ENCODE assay signal across 8 cellular contexts in genomic region chr6:154343473-154344308, GRCh38. TPM values are rescaled to one million over a fixed set of nuclear protein-coding genes. Genes with fewer than 3 reads are reported as not detected.
DNase-seq lines count a peak whose midpoint lies in the region; ATAC-seq, FAIRE-seq and TF ChIP-seq lines count a peak whose summit lies in the region.

No MANE protein-coding gene starts in this region.

- no peak for DNase-seq in AG04450 (ENCODE audit: low read depth, low spot score)
- DNase-seq in HT1080 (ENCODE audit: low read depth): peak; percentile 44
- DNase-seq in iPS-NIHi7 (ENCODE audit: extremely low spot score): peak; percentile 48
- no peak for DNase-seq in H54 (ENCODE audit: insufficient read length, low spot score)
- DNase-seq in gastrocnemius medialis: no peak
- no peak for DNase-seq in GM10266 (ENCODE audit: extremely low spot score)

- TF ChIP-seq CTCF in AG04450 (IDR thresholded peaks at IDR 0.05; ENCODE audit: low read depth, low read length) (peak; percentile 39), VCaP (conservative IDR thresholded peaks at IDR 0.05) (peak; percentile 71), gastrocnemius medialis (IDR thresholded peaks at IDR 0.05 in 4 of 5, conservative IDR thresholded peaks at IDR 0.05 in 1 of 5) (no peak), GM10266 (IDR thresholded peaks at IDR 0.05; ENCODE audit: control insufficient read depth, insufficient read depth, low read depth, missing control alignments) (no peak)

- H3K9me3 ChIP-seq in AG04450 (ENCODE audit: control insufficient read depth, insufficient read depth, low read length) (no peaks in the 10 kb centered on the region), gastrocnemius medialis (no peaks in the 10 kb centered on the region)

- FAIRE-seq in H54 (lab: Jason Lieb, UNC): no peak

- H3K4me3 ChIP-seq in AG04450 (ENCODE audit: low read depth, low read length): no peak overlapping the region
- no peak overlapping the region for H3K4me3 ChIP-seq in gastrocnemius medialis

- H3K4me1 ChIP-seq in gastrocnemius medialis: no peaks in the 10 kb centered on the region

- H3K27ac ChIP-seq in AG04450 (ENCODE audit: low read depth, low read length): no peak overlapping the region
- peak overlapping the region; percentile 77 for H3K27ac ChIP-seq in VCaP
- no peak overlapping the region for H3K27ac ChIP-seq in gastrocnemius medialis

- ATAC-seq in gastrocnemius medialis (no peak), HG02763 (IDR thresholded peaks at IDR 0.05; ENCODE audit: unreplicated experiment) (no peak)

- in situ Hi-C loops in gastrocnemius medialis (cut with MboI; ENCODE audit: low sequenced_read_pairs in 4 of 4): no loop called here

- CTCF ChIA-PET in AG04450 (lab: Charles Lee): interaction anchor here (0.7 kb wide), 1 partner anchor 12 kb away, joined by 3 read pairs; no protein-coding TSS in a partner anchor

- no peak for TF ChIP-seq POLR2A in H54 (IDR thresholded peaks at IDR 0.05; ENCODE audit: low read depth, low read length)
- TF ChIP-seq POLR2A in gastrocnemius medialis (IDR thresholded peaks at IDR 0.05): no peak

- H3K36me3 ChIP-seq in gastrocnemius medialis: no peaks in the 10 kb centered on the region

- intact Hi-C loops in gastrocnemius medialis (cut with DNase I; ENCODE audit: low total_unique reads): no loop called here

- POLR2A ChIA-PET in AG04450 (lab: Yijun Ruan, JAX): no interaction called here

- H3K27me3 ChIP-seq in AG04450 (ENCODE audit: control insufficient read depth, insufficient read depth, low read length) (no peaks in the 10 kb centered on the region), gastrocnemius medialis (no peaks in the 10 kb centered on the region)

RNA-seq across cellular contexts. Expression of gene IPCEF1, which starts 12.9 kb away (rescaled TPM):
- 0.35 and 0.66 TPM in 2 replicates for polyA plus RNA-seq in AG04450 (2011; rRNA removed)
- polyA minus RNA-seq in AG04450 (2011; rRNA and poly(A)+ RNA removed): 0.41 and 0.56 TPM in 2 replicates
- total RNA-seq in HT1080 (2014; rRNA removed; shearing (Covaris generic)): not detected in 2 replicates
- polyA plus RNA-seq in HT1080 (2015; cell fraction: cytosol; rRNA removed): 0.08 TPM in 1 of 2 replicates, not detected in the other
- 0.01 TPM in 1 of 2 replicates, not detected in the other for polyA plus RNA-seq in HT1080 (2015; cell fraction: nucleus; rRNA removed)
- under 1 TPM in 2 of 4 donors, not detected in 2; 0.24 to 0.85 TPM for total RNA-seq in gastrocnemius medialis

Comparison
In these comparisons a context has a peak if more than half of its experiments do, and no peak if none do; other contexts are left out.
1. DNase-seq: peak in HT1080 (single experiment) and iPS-NIHi7 (single experiment); none in AG04450 (single experiment), H54 (single experiment), gastrocnemius medialis (0 of 2) and GM10266 (single experiment).
2. CTCF ChIP-seq: peak in AG04450 (single experiment) and VCaP (single experiment); none in gastrocnemius medialis (0 of 5) and GM10266 (single experiment).